Comparison of ENCODE assay signal across 23 cellular contexts in genomic region chr1:19885821-19886220, GRCh38. TPM values are rescaled to one million over a fixed set of nuclear protein-coding genes. Genes with fewer than 3 reads are reported as not detected.
"Had no signal": no experiment of that assay in that cellular context is flagged by ENCODE, and none has a peak within 500 bp of the region (broad histone marks: within the 10 kb centered on the region; RNA-seq: fewer than 3 reads in every experiment).

No MANE protein-coding gene starts in this region.

- H3K27me3 ChIP-seq: gastrocnemius medialis, left lung, neural progenitor cell, thyroid gland had no signal

- ATAC-seq: activated CD8-positive, alpha-beta memory T cell treated with anti-CD3 and anti-CD28 coated beads, Interleukin-2, amount 10 ng/mL, durations not matched to agents 7 days and 5 days; gastrocnemius medialis; left lung; T-cell had no signal

- H3K27ac ChIP-seq: gastrocnemius medialis, neural progenitor cell, thyroid gland had no signal

- H3K4me3 ChIP-seq: gastrocnemius medialis, left lung, neural progenitor cell, thyroid gland had no signal

- H3K4me2 ChIP-seq: neural progenitor cell had no signal

- H2AFZ ChIP-seq: neural progenitor cell had no signal

- H3K9ac ChIP-seq: neural progenitor cell had no signal

- FAIRE-seq: endothelial cell of umbilical vein had no signal

- DNase-seq: activated B cell treated with CpG ODN at 0.5 μM for 24 hours; activated CD4-positive, alpha-beta memory T cell treated with anti-CD3 and anti-CD28 coated beads, Interleukin-2, amount 10 ng/mL, durations not matched to agents 7 days and 5 days; activated CD4-positive, alpha-beta T cell treated with anti-CD3 and anti-CD28 coated beads for 4 hours; activated CD8-positive, alpha-beta memory T cell treated with anti-CD3 and anti-CD28 coated beads, Interleukin-2, amount 10 ng/mL, durations not matched to agents 7 days and 5 days; activated naive CD4-positive, alpha-beta T cell treated with Interleukin-2 at 50 U/mL for 16 hours; anterior cingulate cortex; effector CD4-positive, alpha-beta T cell; gastrocnemius medialis; head of caudate nucleus; left lung; stimulated activated CD4-positive, alpha-beta T cell treated with anti-CD3 and anti-CD28 coated beads, Interleukin-2, amount 100 ng/mL, for 24 hours; stimulated activated naive CD4-positive, alpha-beta T cell treated with Interleukin-2 at 50 U/mL for 16 hours; T-cell; thyroid gland had no signal

- H3K36me3 ChIP-seq: neural progenitor cell, thyroid gland had no signal

- H3K9me3 ChIP-seq: gastrocnemius medialis, left lung, thyroid gland had no signal

RNA-seq across cellular contexts. Expression of gene PLA2G2E, which starts 37.6 kb away (rescaled TPM):
- total RNA-seq: activated B cell treated with CpG ODN at 0.5 μM for 24 hours; activated CD4-positive, alpha-beta memory T cell treated with anti-CD3 and anti-CD28 coated beads, Interleukin-2, amount 10 ng/mL, durations not matched to agents 7 days and 5 days; activated CD8-positive, alpha-beta memory T cell treated with anti-CD3 and anti-CD28 coated beads, Interleukin-2, amount 10 ng/mL, durations not matched to agents 7 days and 5 days; endothelial cell of umbilical vein; gastrocnemius medialis; kidney epithelial cell; left lung; lung microvascular endothelial cell; mononuclear cell; osteoblast; progenitor cell of endocrine pancreas; subcutaneous adipose tissue; T-cell; thyroid gland; ureter had no signal
- polyA plus RNA-seq: endothelial cell of umbilical vein had no signal
